18 cellular contexts compared by ENCODE assay signal in the genomic region with DNA sequence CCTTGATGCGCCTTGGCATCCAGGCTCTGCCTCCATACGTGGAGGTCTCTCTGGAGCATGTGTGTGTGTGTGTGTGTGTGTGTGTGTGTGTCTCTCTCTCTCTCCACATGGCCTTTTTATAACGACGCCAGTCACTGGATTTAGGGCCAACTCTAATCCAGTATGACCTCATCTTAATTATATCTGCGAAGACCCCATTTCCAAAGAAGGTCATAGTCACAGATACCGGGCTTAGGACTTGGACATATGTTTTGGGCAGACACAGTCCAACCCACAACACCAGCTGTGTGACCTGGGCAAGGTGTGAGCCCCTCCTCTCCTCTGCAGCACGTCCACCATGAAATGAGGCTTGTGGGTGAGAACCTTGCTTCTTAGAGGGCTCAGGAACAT.
DNase-seq lines count a peak whose midpoint lies in the region; ATAC-seq, FAIRE-seq and TF ChIP-seq lines count a peak whose summit lies in the region.
"Had no signal": no experiment of that assay in that cellular context is flagged by ENCODE, and none has a peak within 500 bp of the region (broad histone marks: within the 10 kb centered on the region; RNA-seq: fewer than 3 reads in every experiment).

No MANE protein-coding gene starts in this region.

- no peak for TF ChIP-seq CTCF in activated CD8-positive, alpha-beta T cell treated with anti-CD3 and anti-CD28 coated beads for 36 hours (IDR thresholded peaks at IDR 0.05)
- TF ChIP-seq CTCF in kidney (IDR thresholded peaks at IDR 0.05; ENCODE audit: borderline replicate concordance, extremely low read depth, insufficient read depth) (no peak), Caco-2 (IDR thresholded peaks at IDR 0.05; ENCODE audit: insufficient read depth in 1 of 2, low read depth in 1 of 2, low read length in 1 of 2, severe bottlenecking in 1 of 2, unreplicated experiment in 1 of 2) (no peak)

- H3K27ac ChIP-seq in angular gyrus (ENCODE audit: low read depth, low read length): peak overlapping the region; percentile 37
- no peak overlapping the region for H3K27ac ChIP-seq in kidney (ENCODE audit: low read depth in 2 of 2, low read length in 2 of 2)
- H3K27ac ChIP-seq: BLaER1 treated with 17β-estradiol and CSF1 and Interleukin-3, amounts not matched to agents 10 nM and 100 nM; KMS-11; SK-N-MC had no signal

- H3K36me3 ChIP-seq in kidney (ENCODE audit: control insufficient read depth in 1 of 2, insufficient read depth in 2 of 2, low read length in 2 of 2): no peaks in the 10 kb centered on the region
- no peaks in the 10 kb centered on the region; the same call in 1 of the 2 replicates for H3K36me3 ChIP-seq in Caco-2 (ENCODE audit: control insufficient read depth, insufficient read depth, low read length)

- BruUV-seq in Caco-2 (replicated peaks; lab: Mats Ljungman, UMichigan): no TSS peak

- intact Hi-C loops in activated CD8-positive, alpha-beta T cell treated with anti-CD3 and anti-CD28 coated beads for 36 hours (cut with micrococcal nuclease): no loop called here
- intact Hi-C loops in kidney (cut with DNase I) (no loop called here), Caco-2 (cut with micrococcal nuclease; ENCODE audit: unreplicated experiment) (no loop called here)

- no peaks in the 10 kb centered on the region for H3K9me3 ChIP-seq in kidney (ENCODE audit: control insufficient read depth in 1 of 2, low read length in 2 of 2)
- no peaks in the 10 kb centered on the region for H3K9me3 ChIP-seq in Caco-2
- H3K9me3 ChIP-seq: A549 had no signal

- peaks cover 0 to 3% of the 10 kb centered on the region in 2 donors for H3K4me1 ChIP-seq in kidney (ENCODE audit: control insufficient read depth in 1 of 2, insufficient read depth in 1 of 2, low read depth in 1 of 2, low read length in 2 of 2)
- H3K4me1 ChIP-seq in Caco-2: peaks cover 24% of the 10 kb centered on the region

- FAIRE-seq in kidney (lab: Jason Lieb, UNC): no peak
- FAIRE-seq: A549, GM12891 had no signal

- H3K27ac Mint-ChIP-seq in activated CD8-positive, alpha-beta T cell treated with anti-CD3 and anti-CD28 coated beads, Interleukin-2, amount 10 ng/mL, durations not matched to agents 7 days and 5 days: peak overlapping the region; percentile 43
- H3K27ac Mint-ChIP-seq in activated CD8-positive, alpha-beta T cell treated with anti-CD3 and anti-CD28 coated beads for 36 hours: no peak overlapping the region
- H3K27ac Mint-ChIP-seq in Caco-2 (ENCODE audit: unreplicated experiment): no peak overlapping the region
- H3K27ac Mint-ChIP-seq: HFFc6 had no signal

- ATAC-seq in activated CD8-positive, alpha-beta T cell treated with anti-CD3 and anti-CD28 coated beads, Interleukin-2, amount 10 ng/mL, durations not matched to agents 7 days and 5 days: no peak
- no peak for ATAC-seq in activated CD8-positive, alpha-beta T cell treated with anti-CD3 and anti-CD28 coated beads for 36 hours
- ATAC-seq: A549, PC-3 had no signal

- no peaks in the 10 kb centered on the region for H3K27me3 ChIP-seq in Caco-2 (replicated peaks; ENCODE audit: control insufficient read depth, insufficient read depth, low read length)
- H3K27me3 ChIP-seq: BLaER1 treated with 17β-estradiol and CSF1 and Interleukin-3, amounts not matched to agents 10 nM and 100 nM had no signal

- peaks cover 21% of the 10 kb centered on the region for H3K4me1 Mint-ChIP-seq in activated CD8-positive, alpha-beta T cell treated with anti-CD3 and anti-CD28 coated beads, Interleukin-2, amount 10 ng/mL, durations not matched to agents 7 days and 5 days (ENCODE audit: low read depth)
- peaks cover 18% of the 10 kb centered on the region for H3K4me1 Mint-ChIP-seq in activated CD8-positive, alpha-beta T cell treated with anti-CD3 and anti-CD28 coated beads for 36 hours (ENCODE audit: low read depth)
- H3K4me1 Mint-ChIP-seq in Caco-2 (ENCODE audit: low read depth, unreplicated experiment): peaks cover 33% of the 10 kb centered on the region

- H3K9me3 Mint-ChIP-seq in activated CD8-positive, alpha-beta T cell treated with anti-CD3 and anti-CD28 coated beads, Interleukin-2, amount 10 ng/mL, durations not matched to agents 7 days and 5 days (ENCODE audit: insufficient read depth): no peaks in the 10 kb centered on the region
- H3K9me3 Mint-ChIP-seq in activated CD8-positive, alpha-beta T cell treated with anti-CD3 and anti-CD28 coated beads for 36 hours: no peaks in the 10 kb centered on the region
- no peaks in the 10 kb centered on the region for H3K9me3 Mint-ChIP-seq in Caco-2 (ENCODE audit: unreplicated experiment)
- H3K9me3 Mint-ChIP-seq: HFFc6 had no signal

- H3K4me3 ChIP-seq in kidney (ENCODE audit: low read length in 2 of 2) (no peak overlapping the region), Caco-2 (ENCODE audit: low read depth, low read length) (no peak overlapping the region)
- H3K4me3 ChIP-seq: A549; BLaER1 treated with 17β-estradiol and CSF1 and Interleukin-3, amounts not matched to agents 10 nM and 100 nM; SK-N-MC had no signal

- peaks cover 8% of the 10 kb centered on the region for H3K36me3 Mint-ChIP-seq in activated CD8-positive, alpha-beta T cell treated with anti-CD3 and anti-CD28 coated beads, Interleukin-2, amount 10 ng/mL, durations not matched to agents 7 days and 5 days (ENCODE audit: low read depth)
- H3K36me3 Mint-ChIP-seq in activated CD8-positive, alpha-beta T cell treated with anti-CD3 and anti-CD28 coated beads for 36 hours (ENCODE audit: low read depth): peaks cover 5% of the 10 kb centered on the region
- H3K36me3 Mint-ChIP-seq in Caco-2 (ENCODE audit: insufficient read depth, unreplicated experiment): peaks cover 46% of the 10 kb centered on the region

- POLR2A ChIA-PET in activated CD8-positive, alpha-beta T cell treated with anti-CD3 and anti-CD28 coated beads, Interleukin-2, amount 10 ng/mL, durations not matched to agents 7 days and 5 days (lab: Charles Lee): no interaction called here
- POLR2A ChIA-PET in activated CD8-positive, alpha-beta T cell treated with anti-CD3 and anti-CD28 coated beads for 36 hours (lab: Charles Lee): no interaction called here
- POLR2A ChIA-PET in Caco-2 (lab: Charles Lee): no interaction called here

- no peak for DNase-seq in activated CD8-positive, alpha-beta T cell treated with anti-CD3 and anti-CD28 coated beads, Interleukin-2, amount 10 ng/mL, durations not matched to agents 7 days and 5 days
- DNase-seq in activated CD8-positive, alpha-beta T cell treated with anti-CD3 and anti-CD28 coated beads for 36 hours: no peak
- DNase-seq in kidney (peak; percentile 12), NCI-H1930 (lab: John Stamatoyannopoulos, UW) (no peak), NCI-H2107 (lab: John Stamatoyannopoulos, UW) (no peak), Caco-2 (no peak)
- DNase-seq: DMS 273 treated with DMSO at 0.1 percent for 48 hours, GF-D8, HFFc6, NCI-H1694, NCI-H226, PC-3 had no signal

- H3K4me3 Mint-ChIP-seq in activated CD8-positive, alpha-beta T cell treated with anti-CD3 and anti-CD28 coated beads, Interleukin-2, amount 10 ng/mL, durations not matched to agents 7 days and 5 days: no peak overlapping the region
- no peak overlapping the region for H3K4me3 Mint-ChIP-seq in activated CD8-positive, alpha-beta T cell treated with anti-CD3 and anti-CD28 coated beads for 36 hours
- no peak overlapping the region for H3K4me3 Mint-ChIP-seq in Caco-2 (ENCODE audit: unreplicated experiment)
- H3K4me3 Mint-ChIP-seq: HFFc6 had no signal

- CTCF ChIA-PET in activated CD8-positive, alpha-beta T cell treated with anti-CD3 and anti-CD28 coated beads, Interleukin-2, amount 10 ng/mL, durations not matched to agents 7 days and 5 days (lab: Charles Lee): interaction anchor here (1.0 kb wide), 1 partner anchor 18 kb away, joined by 4 read pairs; no protein-coding TSS in a partner anchor
- CTCF ChIA-PET in activated CD8-positive, alpha-beta T cell treated with anti-CD3 and anti-CD28 coated beads for 36 hours (lab: Charles Lee): no interaction called here
- CTCF ChIA-PET in Caco-2 (lab: Charles Lee): no interaction called here

- no peak overlapping the region for H3K9ac ChIP-seq in kidney (ENCODE audit: low read length in 2 of 2)
- H3K9ac ChIP-seq: BLaER1 treated with 17β-estradiol and CSF1 and Interleukin-3, amounts not matched to agents 10 nM and 100 nM; KMS-11 had no signal

- no peaks in the 10 kb centered on the region for H3K27me3 Mint-ChIP-seq in activated CD8-positive, alpha-beta T cell treated with anti-CD3 and anti-CD28 coated beads, Interleukin-2, amount 10 ng/mL, durations not matched to agents 7 days and 5 days (ENCODE audit: low read depth)
- H3K27me3 Mint-ChIP-seq in activated CD8-positive, alpha-beta T cell treated with anti-CD3 and anti-CD28 coated beads for 36 hours: no peaks in the 10 kb centered on the region
- H3K27me3 Mint-ChIP-seq in Caco-2 (ENCODE audit: insufficient read depth, unreplicated experiment): no peaks in the 10 kb centered on the region
